1 cellular context compared by ENCODE assay signal in genomic region chr11:120212259-120212888, GRCh38.
TF ChIP-seq lines count a peak whose summit lies in the region.

No MANE protein-coding gene starts in this region.

TF ChIP-seq in GM12878, 131 proteins besides CTCF, POLR2A, EP300 and RAD21 (continued from another document):
- TF ChIP-seq IRF3 (IDR thresholded peaks at IDR 0.05) (no peak), ZNF217 (IDR thresholded peaks at IDR 0.05) (no peak), CBX5 (IDR thresholded peaks at IDR 0.05; ENCODE audit: low read depth) (no peak), RFX5 (IDR thresholded peaks at IDR 0.05; ENCODE audit: low read depth, low read length) (no peak), RCOR1 (conservative IDR thresholded peaks at IDR 0.05; ENCODE audit: low read depth, low read length) (no peak), YBX1 (IDR thresholded peaks at IDR 0.05) (no peak), KLF5 (IDR thresholded peaks at IDR 0.05; ENCODE audit: partially characterized antibody) (no peak)
